In genomic region chr2:229884775-229885699, GRCh38 we compare ENCODE assay signal across 17 cellular contexts. TPM values are rescaled to one million over a fixed set of nuclear protein-coding genes. Genes with fewer than 3 reads are reported as not detected.
A peak's percentile ranks its signal among the peaks of the same experiment; 100 is the strongest.
DNase-seq lines count a peak whose midpoint lies in the region; ATAC-seq, FAIRE-seq and TF ChIP-seq lines count a peak whose summit lies in the region.
"Had no signal": no experiment of that assay in that cellular context is flagged by ENCODE, and none has a peak within 500 bp of the region (broad histone marks: within the 10 kb centered on the region; RNA-seq: fewer than 3 reads in every experiment).

No MANE protein-coding gene starts in this region.

- H3K9me3 ChIP-seq in HEK293 (ENCODE audit: control insufficient read depth, insufficient read depth, low read depth, low read length), result no peaks in the 10 kb centered on the region
- H3K9me3 ChIP-seq in GM23248 (ENCODE audit: low read depth), result no peaks in the 10 kb centered on the region
- H3K9me3 ChIP-seq: neutrophil had no signal

- no peak overlapping the region for H3K4me2 ChIP-seq in GM23248 (ENCODE audit: unreplicated experiment)

- 40 to 53% methylated on average over 5 of the region's 5 CpGs for WGBS in GM23248 (ENCODE audit: low coverage in 1 of 2, low lambda C conversion rate in 2 of 2, missing lambda C conversion rate in 2 of 2), 2 experiments

- FAIRE-seq in D721Med (lab: Jason Lieb, UNC), result peak; percentile 21
- FAIRE-seq: G401.6, TTC549 had no signal

- H3K4me1 ChIP-seq in HEK293 (ENCODE audit: control insufficient read depth, insufficient read depth, low read length), result 0 out of 2 replicates have a peak, but pooled peaks cover 2% of the 10 kb centered on the region
- H3K4me1 ChIP-seq in GM23248 (ENCODE audit: insufficient read depth), result no peaks in the 10 kb centered on the region

- DNase-seq in D721Med (ENCODE audit: insufficient read length, low spot score) (no peak), GOT3 (lab: John Stamatoyannopoulos, UW) (no peak), GM23248 (no peak), cortex of kidney (lab: John Stamatoyannopoulos, UW) (no peak)
- DNase-seq: cerebellar nuclear complex; Kasumi-1; left cardiac atrium; NCI-H226; stimulated activated naive CD4-positive, alpha-beta T cell treated with Interleukin-2 at 50 U/mL for 16 hours had no signal

- in situ Hi-C loops in GM23248 (cut with MboI), result no loop called here

- peaks cover 100% of the 10 kb centered on the region for H3K79me2 ChIP-seq in GM23248 (ENCODE audit: insufficient read depth)

- TF ChIP-seq CTCF in D721Med (IDR thresholded peaks at IDR 0.05; ENCODE audit: insufficient read depth, missing control alignments) (no peak), HEK293 (tag by site-specific recombination; IDR thresholded peaks at IDR 0.05) (no peak)

- CTCF ChIA-PET in HEK293 (lab: Yijun Ruan, JAX), result interaction anchor here (0.7 kb wide), 1 partner anchor 26 kb away, joined by 4 read pairs; no protein-coding TSS in a partner anchor

- H3K4me3 ChIP-seq in HEK293 (ENCODE audit: low read depth, low read length) (no peak overlapping the region), GM23248 (no peak overlapping the region)

- ATAC-seq in GM18873 (IDR thresholded peaks at IDR 0.05; ENCODE audit: low FRiP score, unreplicated experiment) (peak; percentile 72), HG03432 (IDR thresholded peaks at IDR 0.05; ENCODE audit: unreplicated experiment) (peak; percentile 91), HG03571 (IDR thresholded peaks at IDR 0.05; ENCODE audit: unreplicated experiment) (no peak)
- ATAC-seq: HCT116, left cardiac atrium had no signal

- H3F3A ChIP-seq in GM23248 (ENCODE audit: insufficient read depth), result no peaks in the 10 kb centered on the region; the same call in 1 of the 2 replicates

- H3K9me2 ChIP-seq in GM23248 (ENCODE audit: insufficient read depth), result no peaks in the 10 kb centered on the region

- peaks cover 28% of the 10 kb centered on the region; the same call in 1 of the 2 replicates for H4K20me1 ChIP-seq in GM23248 (ENCODE audit: insufficient read depth)

- H2AFZ ChIP-seq in GM23248, result no peak overlapping the region

- H3K27ac ChIP-seq in HEK293 (ENCODE audit: extremely low read depth, low read depth, low read length) (no peak overlapping the region), GM23248 (no peak overlapping the region)
- H3K27ac ChIP-seq: neutrophil had no signal

- POLR2A ChIA-PET in HEK293 (lab: Yijun Ruan, JAX), result no interaction called here

- no peak overlapping the region for H3K9ac ChIP-seq in GM23248

- H3K27me3 ChIP-seq in GM23248 (replicated peaks; ENCODE audit: insufficient read depth), result no peaks in the 10 kb centered on the region
- H3K27me3 ChIP-seq: neutrophil had no signal

- H3K36me3 ChIP-seq in HEK293 (ENCODE audit: control insufficient read depth in 2 of 2, insufficient read depth in 1 of 2, low read length in 2 of 2) (peaks cover 0 to 6% of the 10 kb centered on the region in 2 experiments; a peak in 2 of 3 replicates), GM23248 (ENCODE audit: low read depth) (0 out of 2 replicates have a peak, but pooled peaks cover 15% of the 10 kb centered on the region)

TF ChIP-seq in HEK293, 187 proteins besides CTCF, POLR2A, EP300 and RAD21:
- TF ChIP-seq SCRT1 (tag by site-specific recombination; IDR thresholded peaks at IDR 0.05; ENCODE audit: borderline replicate concordance), result peak; percentile 69; the same call in 1 of the 2 replicates
- TF ChIP-seq WT1 (tag by site-specific recombination; IDR thresholded peaks at IDR 0.05), result no peak
- TF ChIP-seq SCRT2 (tag by site-specific recombination; IDR thresholded peaks at IDR 0.05), result peak; percentile 72
TF ChIP-seq in HEK293: peak in this region for 2.

RNA-seq across cellular contexts. Expression of gene TRIP12, which starts 36.8 kb away (rescaled TPM):
- total RNA-seq in GM23248 (2014; rRNA removed; shearing (Covaris generic)), result 121 and 124 TPM in 2 replicates
- 52.0 and 52.2 TPM in 2 replicates for polyA plus RNA-seq in GM23248 (2016; fragmentation: Nextera tagmentation; extraction: Ambion mirVana)

RNA-seq across cellular contexts. Expression of gene FBXO36, which starts 37.3 kb away (rescaled TPM):
- total RNA-seq in GM23248 (2014; rRNA removed; shearing (Covaris generic)), result 2.3 and 5.3 TPM in 2 replicates
- polyA plus RNA-seq in GM23248 (2016; fragmentation: Nextera tagmentation; extraction: Ambion mirVana), result 6.3 and 6.5 TPM in 2 replicates
